21 cellular contexts compared by ENCODE assay signal in the genomic region with DNA sequence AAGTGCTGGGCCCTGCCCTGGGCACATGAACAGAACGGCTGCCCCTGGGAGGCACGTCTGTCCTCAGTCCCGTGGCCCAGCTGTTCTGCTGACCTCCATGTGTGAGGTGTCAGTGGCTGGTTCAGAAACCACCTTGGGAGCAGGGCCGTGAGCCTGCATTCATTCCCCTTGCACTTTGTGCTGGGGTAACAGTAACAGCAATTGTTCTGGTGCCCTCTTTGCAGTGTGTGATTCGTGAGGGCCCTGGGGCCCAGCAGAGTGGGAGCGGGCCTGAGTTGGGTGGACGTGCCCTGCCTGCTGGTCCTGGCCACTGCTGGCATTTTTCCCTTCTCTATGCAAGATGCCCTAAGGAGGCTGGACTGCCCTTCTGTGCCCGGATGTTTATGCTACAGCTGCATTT. TPM values are rescaled to one million over a fixed set of nuclear protein-coding genes. Genes with fewer than 3 reads are reported as not detected.
"Had no signal": no experiment of that assay in that cellular context is flagged by ENCODE, and none has a peak within 500 bp of the region (broad histone marks: within the 10 kb centered on the region; RNA-seq: fewer than 3 reads in every experiment).

No MANE protein-coding gene starts in this region.

- DNase-seq: activated B cell treated with CpG ODN at 0.5 μM for 24 hours; activated CD4-positive, alpha-beta T cell treated with anti-CD3 and anti-CD28 coated beads, Interleukin-2, amount 50 U/mL, for 4 hours; activated CD8-positive, alpha-beta memory T cell treated with anti-CD3 and anti-CD28 coated beads for 24 hours; activated CD8-positive, alpha-beta memory T cell treated with anti-CD3 and anti-CD28 coated beads, Interleukin-2, amount 50 U/mL, for 4 hours; activated naive CD8-positive, alpha-beta T cell treated with anti-CD3 and anti-CD28 coated beads, Interleukin-2, amount 10 ng/mL, durations not matched to agents 7 days and 5 days; activated T-cell treated with anti-CD3 and anti-CD28 coated beads, Interleukin-2, amount 50 U/mL, for 4 hours; amniotic stem cell; effector CD8-positive, alpha-beta T cell; erythroblast; foreskin fibroblast; left lung; naive B cell; occipital lobe; stimulated activated CD8-positive, alpha-beta memory T cell treated with anti-CD3 and anti-CD28 coated beads, Interleukin-4, amount 100 ng/mL, for 48 hours; stimulated activated naive CD4-positive, alpha-beta T cell; T1000; testis had no signal

- ATAC-seq: left lung had no signal

- H3K27me3 ChIP-seq: left lung, testis, vagina had no signal

- H3K4me1 ChIP-seq: left lung had no signal

- H3K4me3 ChIP-seq: left lung, lung, testis, vagina had no signal

- H3K27ac ChIP-seq: left lung, testis, vagina had no signal

- H3K9me3 ChIP-seq: left lung, testis, vagina had no signal

RNA-seq across cellular contexts. Expression of a gene that starts 50.4 kb away (rescaled TPM):
- total RNA-seq: activated naive CD8-positive, alpha-beta T cell treated with anti-CD3 and anti-CD28 coated beads, Interleukin-2, amount 10 ng/mL, durations not matched to agents 7 days and 5 days had no signal
- polyA plus RNA-seq: fibroblast of lung, neural cell had no signal
